ENCODE assay signal across 8 cellular contexts in the genomic region with DNA sequence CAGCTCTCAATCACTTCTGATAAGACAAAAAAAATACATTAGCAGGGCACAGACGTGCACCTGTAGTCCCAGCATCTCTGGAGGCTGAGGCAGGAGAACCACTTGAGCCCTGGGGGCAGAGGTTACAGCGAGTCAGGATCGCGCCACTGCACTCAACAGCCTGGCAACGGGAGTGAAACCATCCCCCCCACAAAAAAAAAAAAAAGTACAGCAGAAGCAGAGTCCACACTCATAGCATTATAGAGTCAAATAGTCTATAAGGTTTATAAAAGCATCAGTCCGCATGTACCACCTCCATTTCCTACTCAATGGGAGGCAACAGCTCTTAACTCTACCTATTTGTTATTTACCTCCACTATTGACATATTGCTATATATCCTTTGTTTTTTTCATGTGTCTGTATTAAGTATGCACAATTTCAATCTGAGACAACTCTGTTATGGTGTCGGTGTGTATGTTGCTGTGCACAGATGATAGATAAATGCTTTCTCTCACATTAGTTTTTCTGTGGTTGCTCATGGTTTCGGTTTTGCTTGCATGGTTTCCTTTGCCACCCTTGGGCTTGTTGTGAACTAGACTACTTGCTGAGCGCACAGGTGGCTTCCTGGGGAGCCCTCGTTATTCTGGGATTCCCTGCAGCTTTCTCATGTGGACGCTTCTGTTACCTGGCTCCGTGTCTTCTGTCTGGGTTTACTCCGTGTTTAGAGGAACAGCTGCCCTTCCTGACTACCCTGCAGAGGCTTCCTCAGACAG. TPM values are rescaled to one million over a fixed set of nuclear protein-coding genes. Genes with fewer than 3 reads are reported as not detected.
DNase-seq lines count a peak whose midpoint lies in the region; ATAC-seq and TF ChIP-seq lines count a peak whose summit lies in the region.

No MANE protein-coding gene starts in this region.

- H3K27me3 ChIP-seq in hepatocyte, result no peaks in the 10 kb centered on the region

- no peaks in the 10 kb centered on the region for H3K36me3 ChIP-seq in hepatocyte (replicated peaks; ENCODE audit: insufficient read depth, low read depth)

- no peaks in the 10 kb centered on the region for H3K9me3 Mint-ChIP-seq in dendritic cell treated with granulocyte-macrophage colony-stimulating factor and Interleukin-4, amounts not matched to agents 40 ng/mL and 50 ng/mL, for 4 days

- no peaks in the 10 kb centered on the region for H3K9me2 ChIP-seq in hepatocyte (replicated peaks; ENCODE audit: insufficient read depth)

- H3K27me3 Mint-ChIP-seq in dendritic cell treated with granulocyte-macrophage colony-stimulating factor and Interleukin-4, amounts not matched to agents 40 ng/mL and 50 ng/mL, for 4 days, result no peaks in the 10 kb centered on the region

- no peak overlapping the region for H3K4me3 ChIP-seq in hepatocyte

- intact Hi-C loops in dendritic cell treated with granulocyte-macrophage colony-stimulating factor and Interleukin-4, amounts not matched to agents 40 ng/mL and 50 ng/mL, for 4 days (cut with micrococcal nuclease), result no loop called here
- intact Hi-C loops in Right ventricle myocardium inferior (cut with DNase I), result no loop called here

- H3K27ac Mint-ChIP-seq in dendritic cell treated with granulocyte-macrophage colony-stimulating factor and Interleukin-4, amounts not matched to agents 40 ng/mL and 50 ng/mL, for 4 days, result peak overlapping the region; percentile 48

- peaks cover 14% of the 10 kb centered on the region for H3K4me1 Mint-ChIP-seq in dendritic cell treated with granulocyte-macrophage colony-stimulating factor and Interleukin-4, amounts not matched to agents 40 ng/mL and 50 ng/mL, for 4 days (ENCODE audit: low read depth)

- TF ChIP-seq CTCF in hepatocyte (IDR thresholded peaks at IDR 0.05; ENCODE audit: poor library complexity), result no peak

- 90% methylated on average over 13 of the region's 13 CpGs for WGBS in hepatocyte (ENCODE audit: low lambda C conversion rate, missing lambda C conversion rate)

- no peak overlapping the region for H3K4me2 ChIP-seq in hepatocyte

- H3K4me1 ChIP-seq in hepatocyte (ENCODE audit: insufficient read depth), result no peaks in the 10 kb centered on the region

- H4K20me1 ChIP-seq in hepatocyte (ENCODE audit: insufficient read depth, poor library complexity, severe bottlenecking), result no peaks in the 10 kb centered on the region

- H3K4me3 Mint-ChIP-seq in dendritic cell treated with granulocyte-macrophage colony-stimulating factor and Interleukin-4, amounts not matched to agents 40 ng/mL and 50 ng/mL, for 4 days, result peak overlapping the region; percentile 65

- no peak overlapping the region for H3K27ac ChIP-seq in hepatocyte

- peak; percentile 98 for ATAC-seq in GM18519 (IDR thresholded peaks at IDR 0.05; ENCODE audit: low FRiP score, unreplicated experiment)
- ATAC-seq in HG02610 (IDR thresholded peaks at IDR 0.05; ENCODE audit: unreplicated experiment), result peak; percentile 96
- no peak for ATAC-seq in Right ventricle myocardium inferior

- DNase-seq in NCI-H345 (lab: John Stamatoyannopoulos, UW) (peak; percentile 73), hepatocyte (ENCODE audit: low spot score) (no peak), HPDE6-E6E7 (ENCODE audit: extremely low spot score) (no peak), GOT3 (lab: John Stamatoyannopoulos, UW) (no peak), Right ventricle myocardium inferior (ENCODE audit: missing footprints) (no peak)

- peaks cover 5% of the 10 kb centered on the region for H3K79me2 ChIP-seq in hepatocyte

- H3K36me3 Mint-ChIP-seq in dendritic cell treated with granulocyte-macrophage colony-stimulating factor and Interleukin-4, amounts not matched to agents 40 ng/mL and 50 ng/mL, for 4 days (ENCODE audit: low read depth), result no peaks in the 10 kb centered on the region

- H3K9me3 ChIP-seq in hepatocyte (ENCODE audit: low read depth), result no peaks in the 10 kb centered on the region

- H2AFZ ChIP-seq in hepatocyte, result no peak overlapping the region

RNA-seq across cellular contexts. Expression of gene PROSER2, which starts 40.4 kb away (rescaled TPM):
- total RNA-seq in hepatocyte (7.2 and 13.3 TPM in 2 replicates), Right ventricle myocardium inferior (1.2 TPM)
- 24.3 and 39.9 TPM in 2 replicates for polyA plus RNA-seq in hepatocyte
